In the genomic region with DNA sequence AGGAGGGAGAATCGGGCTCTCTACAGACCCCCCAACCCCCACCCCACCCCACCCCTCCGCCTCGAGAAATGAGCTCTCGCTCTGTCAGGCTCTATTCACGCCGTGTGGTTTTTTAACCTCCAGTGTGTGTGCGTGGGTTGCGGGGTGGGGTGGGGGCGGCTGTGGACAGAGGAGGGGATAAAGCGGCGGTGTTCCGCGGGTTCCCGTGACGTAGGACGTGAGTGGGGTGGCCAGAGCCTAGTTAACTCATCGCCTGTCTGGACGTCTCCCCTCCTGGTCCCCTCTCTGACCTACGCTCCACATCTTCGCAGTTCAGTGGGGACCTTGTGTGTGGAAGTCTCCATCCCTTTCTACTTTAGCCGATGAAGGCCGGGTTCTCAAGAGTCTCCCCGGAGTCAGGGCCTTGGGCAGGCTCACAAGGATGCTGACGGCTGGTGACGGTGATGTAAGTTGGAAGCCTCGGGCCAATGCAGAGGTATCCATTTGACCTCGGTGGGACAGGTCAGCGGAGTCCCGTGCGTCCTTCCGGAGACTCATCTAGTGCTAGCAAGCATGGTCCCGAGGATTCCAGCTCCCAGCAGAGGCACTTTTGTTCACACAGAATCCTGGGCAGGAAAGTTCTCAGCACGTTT, we compare ENCODE assay signal across 25 cellular contexts.
"Had no signal": no experiment of that assay in that cellular context is flagged by ENCODE, and none has a peak within 500 bp of the region (broad histone marks: within the 10 kb centered on the region; RNA-seq: fewer than 3 reads in every experiment).

No MANE protein-coding gene starts in this region.

- ATAC-seq: left colon; left lung; natural killer cell; right cardiac atrium; sciatic nerve; stimulated activated effector memory CD8-positive, alpha-beta T cell treated with anti-CD3 and anti-CD28 coated beads, Interleukin-12 subunit alpha, Interleukin-12 subunit beta, amount 100 ng/mL, for 72 hours had no signal

- H3K4me3 Mint-ChIP-seq: mesothelial cell of epicardium; naive B cell; natural killer cell; nephron progenitor cell; neural progenitor cell; stimulated activated effector memory CD8-positive, alpha-beta T cell treated with anti-CD3 and anti-CD28 coated beads, Interleukin-12 subunit alpha, Interleukin-12 subunit beta, amount 100 ng/mL, for 72 hours; stimulated activated naive CD8-positive, alpha-beta T cell treated with anti-CD3 and anti-CD28 coated beads, Interleukin-15, Interleukin-2, amounts not matched to agents 100 ng/mL and 50 ng/mL, for 24 hours had no signal

- H3K27ac ChIP-seq: left lung, neural progenitor cell, ovary, prostate gland, skin epidermis, suprapubic skin, thoracic aorta, tibial artery, uterus had no signal

- H3K4me1 Mint-ChIP-seq: mesothelial cell of epicardium; natural killer cell; nephron progenitor cell; neural progenitor cell; stimulated activated effector memory CD8-positive, alpha-beta T cell treated with anti-CD3 and anti-CD28 coated beads, Interleukin-12 subunit alpha, Interleukin-12 subunit beta, amount 100 ng/mL, for 72 hours had no signal

- H3K36me3 ChIP-seq: left lung, neural progenitor cell, ovary, prostate gland, suprapubic skin, thoracic aorta, tibial artery, uterus had no signal

- H3K4me3 ChIP-seq: left lung, lung, neural progenitor cell, ovary, prostate gland, skin epidermis, suprapubic skin, thoracic aorta, tibial artery, uterus had no signal

- H3K4me1 ChIP-seq: left lung, neural progenitor cell, prostate gland, suprapubic skin, tibial artery, uterus had no signal

- H3K9me3 ChIP-seq: ovary, prostate gland, suprapubic skin, thoracic aorta, uterus had no signal

- H3K36me3 Mint-ChIP-seq: stimulated activated effector memory CD8-positive, alpha-beta T cell treated with anti-CD3 and anti-CD28 coated beads, Interleukin-12 subunit alpha, Interleukin-12 subunit beta, amount 100 ng/mL, for 72 hours had no signal

- H3K27me3 ChIP-seq: left lung, neural progenitor cell, ovary, suprapubic skin, uterus had no signal

- H3K27ac Mint-ChIP-seq: mesothelial cell of epicardium; naive B cell; natural killer cell; nephron progenitor cell; neural progenitor cell; stimulated activated effector memory CD8-positive, alpha-beta T cell treated with anti-CD3 and anti-CD28 coated beads, Interleukin-12 subunit alpha, Interleukin-12 subunit beta, amount 100 ng/mL, for 72 hours; stimulated activated naive CD8-positive, alpha-beta T cell treated with anti-CD3 and anti-CD28 coated beads, Interleukin-15, Interleukin-2, amounts not matched to agents 100 ng/mL and 50 ng/mL, for 24 hours had no signal

- DNase-seq: hippocampal formation; left colon; mesendoderm; naive B cell; natural killer cell; nephron progenitor cell; ovary; retina; right cardiac atrium; stimulated activated CD4-positive, alpha-beta T cell treated with anti-CD3 and anti-CD28 coated beads, Interleukin-4, amount 100 ng/mL, for 24 hours; stimulated activated naive CD4-positive, alpha-beta T cell; trophoblast cell; uterus had no signal
